22 cellular contexts compared by ENCODE assay signal in the genomic region with DNA sequence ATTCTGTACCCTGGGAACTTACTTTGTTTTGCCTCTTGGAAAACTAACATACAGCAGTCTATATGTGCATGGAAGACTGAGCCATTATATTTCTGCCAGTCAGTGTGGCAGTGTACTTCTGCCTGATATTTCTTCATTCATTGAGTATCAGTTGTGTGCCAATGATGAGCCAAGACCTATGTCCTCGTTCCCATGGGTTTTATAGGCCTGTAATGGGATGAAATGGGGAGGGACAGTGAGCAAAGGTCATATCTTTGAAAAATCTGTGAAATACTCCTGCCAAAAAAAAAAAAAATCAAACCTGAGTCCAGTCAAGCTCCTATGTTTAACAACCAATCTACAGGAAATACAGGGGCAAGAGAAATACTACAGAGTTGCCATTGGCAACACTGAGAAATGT. TPM values are rescaled to one million over a fixed set of nuclear protein-coding genes. Genes with fewer than 3 reads are reported as not detected.
DNase-seq lines count a peak whose midpoint lies in the region; ATAC-seq and TF ChIP-seq lines count a peak whose summit lies in the region.
"Had no signal": no experiment of that assay in that cellular context is flagged by ENCODE, and none has a peak within 500 bp of the region (broad histone marks: within the 10 kb centered on the region; RNA-seq: fewer than 3 reads in every experiment).

No MANE protein-coding gene starts in this region.

- no peaks in the 10 kb centered on the region for H3K36me3 ChIP-seq in colonic mucosa
- H3K36me3 ChIP-seq in osteoblast (ENCODE audit: insufficient read depth, low read length) = no peaks in the 10 kb centered on the region
- H3K36me3 ChIP-seq: esophagus muscularis mucosa, upper lobe of right lung had no signal

- H3K9me3 ChIP-seq in colonic mucosa = no peaks in the 10 kb centered on the region
- no peaks in the 10 kb centered on the region for H3K9me3 ChIP-seq in osteoblast (ENCODE audit: low read depth, low read length)
- H3K9me3 ChIP-seq: body of pancreas, esophagus muscularis mucosa, upper lobe of right lung had no signal

- no peak overlapping the region for H3K4me3 Mint-ChIP-seq in T-helper 2 cell treated with Interferon-gamma antibody and Interleukin-4, amounts not matched to agents 5 μg/mL and 100 μg/mL, for 36 hours
- H3K4me3 Mint-ChIP-seq: immature natural killer cell, naive B cell had no signal

- peaks cover 30% of the 10 kb centered on the region for H3K36me3 Mint-ChIP-seq in T-helper 2 cell treated with Interferon-gamma antibody and Interleukin-4, amounts not matched to agents 5 μg/mL and 100 μg/mL, for 36 hours (ENCODE audit: low read depth)
- H3K36me3 Mint-ChIP-seq: immature natural killer cell, naive B cell had no signal

- DNase-seq in T-helper 2 cell treated with Interferon-gamma antibody and Interleukin-4, amounts not matched to agents 5 μg/mL and 100 μg/mL, for 36 hours (ENCODE audit: low spot score) = no peak
- DNase-seq in T-helper 2 cell (no peak), LoVo (ENCODE audit: low spot score) (peak; percentile 47), colonic mucosa (peak; percentile 60), osteoblast (ENCODE audit: insufficient read length, low spot score, missing footprints) (no peak), GM10248 (ENCODE audit: extremely low spot score) (no peak), ACHN (no peak)
- DNase-seq: activated CD4-positive, CD25-positive, alpha-beta regulatory T cell; activated naive CD4-positive, alpha-beta T cell treated with Interleukin-2 at 50 U/mL for 16 hours; body of pancreas; glutamatergic neuron; immature natural killer cell; naive B cell; NCI-H187 treated with DMSO at 0.1 percent for 48 hours; NCI-H510A; Right ventricle myocardium superior; stimulated activated CD4-positive, alpha-beta T cell treated with anti-CD3 and anti-CD28 coated beads, Interleukin-12 subunit alpha, Interleukin-12 subunit beta, amount 100 ng/mL, for 4 hours; stimulated activated naive CD4-positive, alpha-beta T cell; upper lobe of right lung had no signal

- POLR2A ChIA-PET in GM10248 (lab: Yijun Ruan, JAX) = no interaction called here

- intact Hi-C loops in colonic mucosa (cut with DNase I) = no loop called here

- H3K27ac Mint-ChIP-seq in T-helper 2 cell treated with Interferon-gamma antibody and Interleukin-4, amounts not matched to agents 5 μg/mL and 100 μg/mL, for 36 hours = peak overlapping the region; percentile 55

- H3K4me1 ChIP-seq in colonic mucosa (peaks cover 13% of the 10 kb centered on the region), osteoblast (ENCODE audit: insufficient read depth, low read length) (peaks cover 9% of the 10 kb centered on the region)
- H3K4me1 ChIP-seq: upper lobe of right lung had no signal

- H3K4me1 Mint-ChIP-seq in T-helper 2 cell treated with Interferon-gamma antibody and Interleukin-4, amounts not matched to agents 5 μg/mL and 100 μg/mL, for 36 hours (ENCODE audit: low read depth) = peaks cover 45% of the 10 kb centered on the region

- H3K27ac ChIP-seq in colonic mucosa (no peak overlapping the region), osteoblast (ENCODE audit: low read depth, low read length) (peak overlapping the region; percentile 34)
- H3K27ac ChIP-seq: body of pancreas, esophagus muscularis mucosa, upper lobe of right lung had no signal

- H3K4me2 ChIP-seq in osteoblast (ENCODE audit: insufficient read depth, low read length) = no peak overlapping the region

- H3K27me3 ChIP-seq in colonic mucosa = no peaks in the 10 kb centered on the region
- H3K27me3 ChIP-seq in osteoblast (ENCODE audit: insufficient read depth, low read length) = no peaks in the 10 kb centered on the region
- H3K27me3 ChIP-seq: body of pancreas, esophagus muscularis mucosa, upper lobe of right lung had no signal

- no peak overlapping the region for H2AFZ ChIP-seq in osteoblast (ENCODE audit: low read length)

- no peak overlapping the region for H3K9ac ChIP-seq in colonic mucosa (ENCODE audit: low read depth in 2 of 2, low read length in 2 of 2)

- no peak for TF ChIP-seq CTCF in colonic mucosa (IDR thresholded peaks at IDR 0.05)
- no peak for TF ChIP-seq CTCF in osteoblast (IDR thresholded peaks at IDR 0.05; ENCODE audit: extremely low read depth, low read depth, low read length)
- no peak for TF ChIP-seq CTCF in GM10248 (IDR thresholded peaks at IDR 0.05; ENCODE audit: control extremely low read depth, extremely low read depth, low read depth, missing control alignments)

- in situ Hi-C loops in ACHN (cut with HindIII; ENCODE audit: low pct_ligation_motif_present, low pct_unique_long_range_greater_than_20kb, low sequenced_read_pairs) = no loop called here

- H3K79me2 ChIP-seq in osteoblast (ENCODE audit: insufficient read depth, low read length) = peaks cover 97% of the 10 kb centered on the region

- H3K27me3 Mint-ChIP-seq in T-helper 2 cell treated with Interferon-gamma antibody and Interleukin-4, amounts not matched to agents 5 μg/mL and 100 μg/mL, for 36 hours (ENCODE audit: low read depth) = no peaks in the 10 kb centered on the region
- H3K27me3 Mint-ChIP-seq: naive B cell had no signal

- no peak for ATAC-seq in SK-N-SH treated with all-trans-retinoic acid at 6 μM for 48 hours
- ATAC-seq: body of pancreas, upper lobe of right lung had no signal

- H4K20me1 ChIP-seq in osteoblast (ENCODE audit: insufficient read depth, low read length) = peaks cover 6% of the 10 kb centered on the region

- H3K4me3 ChIP-seq in colonic mucosa = no peak overlapping the region
- no peak overlapping the region for H3K4me3 ChIP-seq in osteoblast (ENCODE audit: insufficient read depth, low read length)
- H3K4me3 ChIP-seq: body of pancreas, esophagus muscularis mucosa, lung, upper lobe of right lung had no signal

- CTCF ChIA-PET in GM10248 (lab: Yijun Ruan, JAX) = no interaction called here

- no peaks in the 10 kb centered on the region for H3K9me3 Mint-ChIP-seq in T-helper 2 cell treated with Interferon-gamma antibody and Interleukin-4, amounts not matched to agents 5 μg/mL and 100 μg/mL, for 36 hours
- H3K9me3 Mint-ChIP-seq: immature natural killer cell, naive B cell had no signal

TF ChIP-seq in SK-N-SH treated with all-trans-retinoic acid at 6 μM for 48 hours, 23 proteins besides CTCF, POLR2A, EP300 and RAD21 (continues in another document):
- TF ChIP-seq BACH2 (CRISPR knock-in tag; IDR thresholded peaks at IDR 0.05; ENCODE audit: borderline replicate concordance) = no peak
- no peak for TF ChIP-seq ZFP30 (CRISPR knock-in tag; IDR thresholded peaks at IDR 0.05)
- TF ChIP-seq, protein P1, sequence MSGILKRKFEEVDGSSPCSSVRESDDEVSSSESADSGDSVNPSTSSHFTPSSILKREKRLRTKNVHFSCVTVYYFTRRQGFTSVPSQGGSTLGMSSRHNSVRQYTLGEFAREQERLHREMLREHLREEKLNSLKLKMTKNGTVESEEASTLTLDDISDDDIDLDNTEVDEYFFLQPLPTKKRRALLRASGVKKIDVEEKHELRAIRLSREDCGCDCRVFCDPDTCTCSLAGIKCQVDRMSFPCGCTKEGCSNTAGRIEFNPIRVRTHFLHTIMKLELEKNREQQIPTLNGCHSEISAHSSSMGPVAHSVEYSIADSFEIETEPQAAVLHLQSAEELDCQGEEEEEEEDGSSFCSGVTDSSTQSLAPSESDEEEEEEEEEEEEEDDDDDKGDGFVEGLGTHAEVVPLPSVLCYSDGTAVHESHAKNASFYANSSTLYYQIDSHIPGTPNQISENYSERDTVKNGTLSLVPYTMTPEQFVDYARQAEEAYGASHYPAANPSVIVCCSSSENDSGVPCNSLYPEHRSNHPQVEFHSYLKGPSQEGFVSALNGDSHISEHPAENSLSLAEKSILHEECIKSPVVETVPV (CRISPR knock-in tag; IDR thresholded peaks at IDR 0.05) = no peak
- no peak for TF ChIP-seq ZNF70 (CRISPR knock-in tag; IDR thresholded peaks at IDR 0.05)
- TF ChIP-seq ZNF8 (CRISPR knock-in tag; IDR thresholded peaks at IDR 0.05) = no peak
- TF ChIP-seq ISL1 (CRISPR knock-in tag; IDR thresholded peaks at IDR 0.05) = no peak
- TF ChIP-seq SNAI2 (CRISPR knock-in tag; IDR thresholded peaks at IDR 0.05) = no peak
- no peak for TF ChIP-seq PPARA (CRISPR knock-in tag; IDR thresholded peaks at IDR 0.05; ENCODE audit: borderline replicate concordance)
- no peak for TF ChIP-seq ESRRG (CRISPR knock-in tag; IDR thresholded peaks at IDR 0.05)
- TF ChIP-seq, protein P2, sequence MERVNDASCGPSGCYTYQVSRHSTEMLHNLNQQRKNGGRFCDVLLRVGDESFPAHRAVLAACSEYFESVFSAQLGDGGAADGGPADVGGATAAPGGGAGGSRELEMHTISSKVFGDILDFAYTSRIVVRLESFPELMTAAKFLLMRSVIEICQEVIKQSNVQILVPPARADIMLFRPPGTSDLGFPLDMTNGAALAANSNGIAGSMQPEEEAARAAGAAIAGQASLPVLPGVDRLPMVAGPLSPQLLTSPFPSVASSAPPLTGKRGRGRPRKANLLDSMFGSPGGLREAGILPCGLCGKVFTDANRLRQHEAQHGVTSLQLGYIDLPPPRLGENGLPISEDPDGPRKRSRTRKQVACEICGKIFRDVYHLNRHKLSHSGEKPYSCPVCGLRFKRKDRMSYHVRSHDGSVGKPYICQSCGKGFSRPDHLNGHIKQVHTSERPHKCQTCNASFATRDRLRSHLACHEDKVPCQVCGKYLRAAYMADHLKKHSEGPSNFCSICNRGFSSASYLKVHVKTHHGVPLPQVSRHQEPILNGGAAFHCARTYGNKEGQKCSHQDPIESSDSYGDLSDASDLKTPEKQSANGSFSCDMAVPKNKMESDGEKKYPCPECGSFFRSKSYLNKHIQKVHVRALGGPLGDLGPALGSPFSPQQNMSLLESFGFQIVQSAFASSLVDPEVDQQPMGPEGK (CRISPR knock-in tag; IDR thresholded peaks at IDR 0.05; ENCODE audit: borderline replicate concordance) = no peak
- no peak for TF ChIP-seq TOX (CRISPR knock-in tag; IDR thresholded peaks at IDR 0.05; ENCODE audit: borderline replicate concordance)
- no peak for TF ChIP-seq ARNTL (CRISPR knock-in tag; IDR thresholded peaks at IDR 0.05; ENCODE audit: borderline replicate concordance, low read depth)

RNA-seq across cellular contexts. Expression of a gene that starts 9.1 kb away (rescaled TPM):
- 100 to 1,000 TPM in 1 of 2 donors, 10 to 100 TPM in 1; 80.1 to 176 TPM for total RNA-seq in colonic mucosa
- 53.0 and 58.6 TPM in 2 replicates for total RNA-seq in osteoblast

RNA-seq across cellular contexts. Expression of a gene that starts 24.4 kb away (rescaled TPM):
- total RNA-seq in colonic mucosa = 100 to 1,000 TPM in 1 of 2 donors, 10 to 100 TPM in 1; 76.2 to 139 TPM
- 68.4 and 75.3 TPM in 2 replicates for total RNA-seq in osteoblast

Comparison
In these comparisons a context has a peak if more than half of its experiments do, and no peak if none do; other contexts are left out.
1. DNase-seq: peak in LoVo (single experiment) and colonic mucosa (single experiment); none in T-helper 2 cell treated with Interferon-gamma antibody and Interleukin-4, amounts not matched to agents 5 μg/mL and 100 μg/mL, for 36 hours (single experiment), T-helper 2 cell (0 of 5), osteoblast (single experiment), GM10248 (single experiment) and ACHN (single experiment).